1 cellular context compared by ENCODE assay signal in the genomic region with DNA sequence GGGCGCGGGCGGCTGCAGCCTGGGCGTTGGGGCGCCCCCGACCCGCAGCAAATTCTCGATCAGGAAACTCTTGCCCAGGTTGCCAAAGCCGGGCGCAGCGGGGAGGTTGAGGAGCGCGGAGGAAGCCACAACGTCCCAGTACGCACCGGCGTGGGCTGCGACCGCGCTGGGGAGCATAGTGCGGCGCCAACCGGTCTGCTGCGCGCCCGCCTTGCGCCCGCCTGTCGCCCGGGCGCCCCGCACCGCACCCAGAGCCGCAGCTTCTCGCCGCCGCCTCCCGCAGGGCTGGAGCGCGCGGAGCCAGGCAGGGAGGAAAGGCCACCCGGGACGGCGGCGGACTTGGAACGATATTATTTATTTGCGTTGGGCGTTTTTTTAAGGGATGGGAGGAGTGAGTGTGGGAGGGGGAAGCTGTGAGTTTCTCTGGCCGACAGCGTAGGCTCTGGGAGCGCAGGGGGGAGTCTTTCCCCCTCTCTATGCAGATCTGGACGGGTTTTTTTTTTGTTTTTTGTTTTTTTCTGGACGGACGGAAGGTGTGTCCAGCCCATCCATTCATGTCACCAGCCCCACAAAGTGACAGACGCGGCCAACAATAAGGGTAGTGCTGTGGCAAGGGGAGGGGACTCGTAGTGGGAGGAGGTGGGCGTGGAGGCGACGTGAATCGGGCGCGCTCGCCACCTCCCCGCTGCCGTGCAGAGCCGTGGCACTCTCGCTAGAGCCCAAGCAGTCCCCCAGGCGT.
TF ChIP-seq lines count a peak whose summit lies in the region.

Gene DBX2 (minus strand): TSS at position 349 of the 739 bp plus-strand sequence. CDS start 172 bp downstream, at position 177.

TF ChIP-seq in SK-N-SH treated with all-trans-retinoic acid at 6 μM for 48 hours, 23 proteins besides CTCF, POLR2A, EP300 and RAD21 (continued from another document):
- TF ChIP-seq PPARA (CRISPR knock-in tag; IDR thresholded peaks at IDR 0.05; ENCODE audit: borderline replicate concordance), result no peak
- no peak for TF ChIP-seq ZFP3 (CRISPR knock-in tag; IDR thresholded peaks at IDR 0.05)
